ENCODE assay signal across 1 cellular context in genomic region chr1:215143497-215143896, GRCh38.
TF ChIP-seq lines count a peak whose summit lies in the region.

No MANE protein-coding gene starts in this region.

TF ChIP-seq in HepG2, 621 proteins besides CTCF, POLR2A, EP300 and RAD21 (continued from another document):
- no peak for TF ChIP-seq ZNF318 (CRISPR knock-in tag; IDR thresholded peaks at IDR 0.05)
